In the genomic region with DNA sequence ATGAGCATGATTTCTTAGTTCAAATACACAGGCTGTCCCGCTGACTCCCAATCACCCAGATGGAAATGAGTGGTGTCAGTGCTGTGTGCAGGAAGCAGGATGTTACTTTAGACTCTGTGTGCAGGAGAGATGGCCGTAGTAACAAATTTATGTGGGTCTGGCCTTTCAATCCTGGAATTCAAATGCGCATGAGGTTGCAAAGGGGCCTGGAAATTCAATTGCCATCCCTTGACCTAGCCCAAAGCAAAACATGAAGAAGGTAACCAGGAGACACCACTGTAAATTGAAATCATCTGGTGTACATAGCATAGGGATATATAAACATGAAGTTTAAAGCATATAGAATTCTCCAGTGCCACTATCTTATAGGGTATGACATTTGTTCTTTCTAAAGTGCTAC, we compare ENCODE assay signal across 11 cellular contexts. TPM values are rescaled to one million over a fixed set of nuclear protein-coding genes. Genes with fewer than 3 reads are reported as not detected.
"Had no signal": no experiment of that assay in that cellular context is flagged by ENCODE, and none has a peak within 500 bp of the region (broad histone marks: within the 10 kb centered on the region; RNA-seq: fewer than 3 reads in every experiment).

No MANE protein-coding gene starts in this region.

- ATAC-seq: HCT116, HepG2 had no signal

- H3K27ac Mint-ChIP-seq: IgD-negative memory B cell had no signal

- H3K36me3 ChIP-seq: HAP-1 had no signal

- H3K9me3 ChIP-seq: HAP-1 had no signal

- H3K9ac ChIP-seq: GM23248 had no signal

- H2AFZ ChIP-seq: GM23248 had no signal

- H3K4me1 ChIP-seq: HAP-1 had no signal

- DNase-seq: GM23248, GOT3, H7, HFFc6 had no signal

- H3K4me1 Mint-ChIP-seq: IgD-negative memory B cell had no signal

- H3K9me3 Mint-ChIP-seq: IgD-negative memory B cell had no signal

- H3K27ac ChIP-seq: GM23248, HL-60 had no signal

- H3K4me3 ChIP-seq: GM23248, HAP-1 had no signal

- H3K4me3 Mint-ChIP-seq: HFFc6, IgD-negative memory B cell had no signal

- H3K36me3 Mint-ChIP-seq: IgD-negative memory B cell had no signal

RNA-seq across cellular contexts. Expression of a gene that starts 33.2 kb away (rescaled TPM):
- total RNA-seq: H4, HT1080 had no signal
- polyA plus RNA-seq: IgD-negative memory B cell had no signal
